17 cellular contexts compared by ENCODE assay signal in the genomic region with DNA sequence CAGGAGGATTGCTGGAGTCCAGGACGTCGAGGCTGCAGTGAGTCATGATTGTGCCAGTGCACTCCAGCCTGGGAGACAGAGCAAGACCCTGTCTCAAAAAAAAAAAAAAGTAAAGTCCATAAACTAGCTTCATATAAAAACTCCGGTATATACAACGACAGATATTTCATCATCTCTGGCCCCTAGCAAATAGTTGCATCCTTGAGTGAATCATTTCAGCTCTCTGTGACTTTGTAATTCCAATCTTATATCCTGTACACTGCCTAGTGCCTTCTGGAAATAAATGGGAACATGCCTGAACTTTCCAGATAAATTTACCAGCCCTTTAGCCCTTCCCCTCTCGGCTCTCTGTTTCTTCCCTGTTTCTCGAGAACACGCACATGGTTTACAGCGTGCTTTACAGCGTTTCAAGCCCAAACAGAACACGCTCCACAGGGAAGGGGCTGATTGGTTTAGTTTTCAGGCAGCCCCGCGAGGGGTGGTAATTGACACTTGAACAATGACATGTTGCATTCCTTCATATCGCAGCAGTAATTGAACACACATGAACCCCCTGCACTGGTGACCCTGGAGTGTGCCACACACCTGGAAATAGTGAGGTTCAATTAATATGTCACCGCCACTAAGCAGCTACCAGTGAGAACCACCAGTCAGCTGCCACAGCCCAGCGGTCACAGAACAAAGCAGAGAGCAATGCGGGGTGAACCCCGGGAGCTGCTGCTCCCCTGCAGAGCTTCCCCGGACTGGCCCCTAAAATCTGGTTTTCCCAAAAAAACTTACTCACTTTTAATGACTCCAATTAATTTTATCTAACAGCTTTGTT. TPM values are rescaled to one million over a fixed set of nuclear protein-coding genes. Genes with fewer than 3 reads are reported as not detected.
DNase-seq lines count a peak whose midpoint lies in the region; ATAC-seq and TF ChIP-seq lines count a peak whose summit lies in the region.
"Had no signal": no experiment of that assay in that cellular context is flagged by ENCODE, and none has a peak within 500 bp of the region (broad histone marks: within the 10 kb centered on the region; RNA-seq: fewer than 3 reads in every experiment).

No MANE protein-coding gene starts in this region.

- H3K9ac ChIP-seq in GM23248: no peak overlapping the region

- H3K36me3 ChIP-seq in GM23248 (ENCODE audit: low read depth) (no peaks in the 10 kb centered on the region), PC-9 (ENCODE audit: low read depth) (no peaks in the 10 kb centered on the region)
- no peaks in the 10 kb centered on the region for H3K36me3 ChIP-seq in CD8-positive, alpha-beta memory T cell (ENCODE audit: insufficient read depth, low read length)
- H3K36me3 ChIP-seq: sigmoid colon had no signal

- H3K27me3 ChIP-seq in GM23248 (replicated peaks; ENCODE audit: insufficient read depth) (peaks cover 58% of the 10 kb centered on the region), PC-9 (ENCODE audit: insufficient read depth, low read depth) (no peaks in the 10 kb centered on the region)
- H3K27me3 ChIP-seq in CD8-positive, alpha-beta memory T cell (ENCODE audit: insufficient read depth, low read length, poor library complexity, severe bottlenecking): no peaks in the 10 kb centered on the region

- H3K9me2 ChIP-seq in GM23248 (ENCODE audit: insufficient read depth) (no peaks in the 10 kb centered on the region), PC-9 (ENCODE audit: insufficient read depth) (no peaks in the 10 kb centered on the region)

- no peak overlapping the region for H2AFZ ChIP-seq in GM23248
- no peak overlapping the region for H2AFZ ChIP-seq in PC-9

- BruUV-seq in PC-9 (replicated peaks; lab: Mats Ljungman, UMichigan): no TSS peak

- no peak for ATAC-seq in GM19467 (IDR thresholded peaks at IDR 0.05; ENCODE audit: unreplicated experiment)
- ATAC-seq: Right ventricle myocardium inferior had no signal

- H3K79me2 ChIP-seq in GM23248 (ENCODE audit: insufficient read depth) (no peaks in the 10 kb centered on the region), PC-9 (ENCODE audit: low read depth) (no peaks in the 10 kb centered on the region)

- no peaks in the 10 kb centered on the region for H3K9me3 Mint-ChIP-seq in CD8-positive, alpha-beta memory T cell
- H3K9me3 Mint-ChIP-seq: activated T-helper 2 cell treated with anti-CD3 and anti-CD28 coated beads, Interferon-gamma antibody, Interleukin-2, Interleukin-4, amounts not matched to agents 10 μg/mL and 5 μg/mL and 100 μg/mL, durations not matched to agents 14 hours and 24 hours and 36 hours; mesothelial cell of epicardium had no signal

- H3F3A ChIP-seq in GM23248 (ENCODE audit: insufficient read depth): no peaks in the 10 kb centered on the region
- H3F3A ChIP-seq in PC-9 (ENCODE audit: insufficient read depth, low read depth): peaks cover 17% of the 10 kb centered on the region; the same call in 1 of the 2 replicates

- TF ChIP-seq CTCF in PC-9 (conservative IDR thresholded peaks at IDR 0.05): no peak
- no peak for TF ChIP-seq CTCF in fibroblast of mammary gland (conservative IDR thresholded peaks at IDR 0.05; ENCODE audit: control insufficient read depth, insufficient read depth, low read depth, low read length)

- H3K9me3 ChIP-seq in GM23248 (ENCODE audit: low read depth) (no peaks in the 10 kb centered on the region), PC-9 (ENCODE audit: insufficient read depth, low read depth) (no peaks in the 10 kb centered on the region)
- no peaks in the 10 kb centered on the region for H3K9me3 ChIP-seq in CD8-positive, alpha-beta memory T cell (ENCODE audit: low read length)
- H3K9me3 ChIP-seq: sigmoid colon had no signal

- in situ Hi-C loops in GM23248 (cut with MboI): no loop called here

- H3K4me1 ChIP-seq in GM23248 (ENCODE audit: insufficient read depth) (no peaks in the 10 kb centered on the region), PC-9 (replicated peaks; ENCODE audit: insufficient read depth) (peaks cover 42% of the 10 kb centered on the region)
- H3K4me1 ChIP-seq in CD8-positive, alpha-beta memory T cell (ENCODE audit: insufficient read depth, low read length): no peaks in the 10 kb centered on the region
- H3K4me1 ChIP-seq: sigmoid colon had no signal

- H3K27me3 Mint-ChIP-seq in CD8-positive, alpha-beta memory T cell: peaks cover 15 to 33% of the 10 kb centered on the region in 2 donors

- POLR2A ChIA-PET in PC-9 (lab: Charles Lee; ENCODE audit: unreplicated experiment): interaction anchor here (0.6 kb wide), 1 partner anchor 170 kb away, joined by 3 read pairs; no protein-coding TSS in a partner anchor
- POLR2A ChIA-PET in CD8-positive, alpha-beta memory T cell (lab: Charles Lee): no interaction called here

- no peaks in the 10 kb centered on the region for H4K20me1 ChIP-seq in GM23248 (ENCODE audit: insufficient read depth)
- H4K20me1 ChIP-seq in PC-9 (ENCODE audit: insufficient read depth): no peaks in the 10 kb centered on the region

- DNase-seq in GM23248 (peak; percentile 51), PC-9 (peak in 1 of 2 experiments; percentile 40), fibroblast of mammary gland (ENCODE audit: low read depth) (peak; percentile 33), skeletal muscle cell (ENCODE audit: low read depth) (peak; percentile 15), NCI-H1092 (lab: John Stamatoyannopoulos, UW) (no peak)
- no peak for DNase-seq in CD8-positive, alpha-beta memory T cell
- DNase-seq: activated CD4-positive, CD25-positive, alpha-beta regulatory T cell; activated CD8-positive, alpha-beta memory T cell treated with anti-CD3 and anti-CD28 coated beads for 24 hours; amniotic stem cell; NK-92 treated with Interleukin-12 subunit alpha and Interleukin-12 subunit beta, amount 100 ng/mL, for 24 hours; sigmoid colon; stimulated activated CD4-positive, alpha-beta T cell treated with anti-CD3 and anti-CD28 coated beads, Interleukin-2, amount 100 ng/mL, for 48 hours had no signal

- H3K4me1 Mint-ChIP-seq in CD8-positive, alpha-beta memory T cell: no peaks in the 10 kb centered on the region

- H3K4me3 ChIP-seq in GM23248 (peak overlapping the region; percentile 3; the same call in 1 of the 2 replicates), PC-9 (no peak overlapping the region), fibroblast of mammary gland (ENCODE audit: control insufficient read depth, low read depth, low read length) (no peak overlapping the region), skeletal muscle cell (ENCODE audit: low read depth, low read length) (no peak overlapping the region)
- no peak overlapping the region for H3K4me3 ChIP-seq in CD8-positive, alpha-beta memory T cell (ENCODE audit: low read length)
- H3K4me3 ChIP-seq: sigmoid colon had no signal

- H3K4me2 ChIP-seq in GM23248 (ENCODE audit: unreplicated experiment): peak overlapping the region; percentile 28
- H3K4me2 ChIP-seq in PC-9: peak overlapping the region; percentile 36; the same call in 1 of the 2 replicates

- H3K4me3 Mint-ChIP-seq in CD8-positive, alpha-beta memory T cell: no peak overlapping the region
- H3K4me3 Mint-ChIP-seq: mesothelial cell of epicardium had no signal

- H3K36me3 Mint-ChIP-seq in CD8-positive, alpha-beta memory T cell: no peaks in the 10 kb centered on the region
- H3K36me3 Mint-ChIP-seq: mesothelial cell of epicardium had no signal

- H3K27ac Mint-ChIP-seq in CD8-positive, alpha-beta memory T cell: no peak overlapping the region
- H3K27ac Mint-ChIP-seq: activated T-helper 2 cell treated with anti-CD3 and anti-CD28 coated beads, Interferon-gamma antibody, Interleukin-2, Interleukin-4, amounts not matched to agents 10 μg/mL and 5 μg/mL and 100 μg/mL, durations not matched to agents 14 hours and 24 hours and 36 hours; mesothelial cell of epicardium had no signal

- intact Hi-C loops in PC-9 (cut with micrococcal nuclease; ENCODE audit: unreplicated experiment): no loop called here

- WGBS in GM23248 (ENCODE audit: low coverage in 1 of 2, low lambda C conversion rate in 2 of 2, missing lambda C conversion rate in 2 of 2), 2 experiments: 11 to 12% methylated on average over 18 of the region's 18 CpGs

- H3K27ac ChIP-seq in GM23248: no peak overlapping the region
- H3K27ac ChIP-seq in PC-9: no peak overlapping the region
- no peak overlapping the region for H3K27ac ChIP-seq in CD8-positive, alpha-beta memory T cell (ENCODE audit: low read depth, low read length)
- H3K27ac ChIP-seq: sigmoid colon had no signal

- CTCF ChIA-PET in PC-9 (lab: Charles Lee): interaction anchor here (0.7 kb wide), 2 partner anchors 61 to 95 kb away, joined by 3 to 4 read pairs; no protein-coding TSS in a partner anchor
- CTCF ChIA-PET in CD8-positive, alpha-beta memory T cell (lab: Charles Lee): interaction anchor here (1.4 kb wide), 1 partner anchor 32 kb away, joined by 4 read pairs; no protein-coding TSS in a partner anchor

RNA-seq across cellular contexts. Expression of gene SIM2, which starts 35.7 kb away (rescaled TPM):
- total RNA-seq in GM23248 (2014; rRNA removed; shearing (Covaris generic)): not detected in 2 replicates
- polyA plus RNA-seq in GM23248 (2016; fragmentation: Nextera tagmentation; extraction: Ambion mirVana): 0.14 TPM in 2 replicates
- total RNA-seq in PC-9 (2021): 17.9 and 18.5 TPM in 2 replicates
- not detected for total RNA-seq in CD8-positive, alpha-beta memory T cell
- 0.07 TPM for polyA plus RNA-seq in CD8-positive, alpha-beta memory T cell
- total RNA-seq: mesothelial cell of epicardium, Right ventricle myocardium inferior, sigmoid colon, temporal lobe had no signal

Comparison
In these comparisons a context has a peak if more than half of its experiments do, and no peak if none do; other contexts are left out.
1. DNase-seq: peak in GM23248 (single experiment), fibroblast of mammary gland (single experiment) and skeletal muscle cell (single experiment); none in CD8-positive, alpha-beta memory T cell (0 of 5) and NCI-H1092 (single experiment).
2. RNA of gene SIM2, which starts 35.7 kb away (total RNA-seq): 17.9 to 18.5 TPM in PC-9; not detected in CD8-positive, alpha-beta memory T cell and not detected in GM23248; every median in the first group is over 10 times any median in the second.